ENCODE assay signal across 8 cellular contexts in the genomic region with DNA sequence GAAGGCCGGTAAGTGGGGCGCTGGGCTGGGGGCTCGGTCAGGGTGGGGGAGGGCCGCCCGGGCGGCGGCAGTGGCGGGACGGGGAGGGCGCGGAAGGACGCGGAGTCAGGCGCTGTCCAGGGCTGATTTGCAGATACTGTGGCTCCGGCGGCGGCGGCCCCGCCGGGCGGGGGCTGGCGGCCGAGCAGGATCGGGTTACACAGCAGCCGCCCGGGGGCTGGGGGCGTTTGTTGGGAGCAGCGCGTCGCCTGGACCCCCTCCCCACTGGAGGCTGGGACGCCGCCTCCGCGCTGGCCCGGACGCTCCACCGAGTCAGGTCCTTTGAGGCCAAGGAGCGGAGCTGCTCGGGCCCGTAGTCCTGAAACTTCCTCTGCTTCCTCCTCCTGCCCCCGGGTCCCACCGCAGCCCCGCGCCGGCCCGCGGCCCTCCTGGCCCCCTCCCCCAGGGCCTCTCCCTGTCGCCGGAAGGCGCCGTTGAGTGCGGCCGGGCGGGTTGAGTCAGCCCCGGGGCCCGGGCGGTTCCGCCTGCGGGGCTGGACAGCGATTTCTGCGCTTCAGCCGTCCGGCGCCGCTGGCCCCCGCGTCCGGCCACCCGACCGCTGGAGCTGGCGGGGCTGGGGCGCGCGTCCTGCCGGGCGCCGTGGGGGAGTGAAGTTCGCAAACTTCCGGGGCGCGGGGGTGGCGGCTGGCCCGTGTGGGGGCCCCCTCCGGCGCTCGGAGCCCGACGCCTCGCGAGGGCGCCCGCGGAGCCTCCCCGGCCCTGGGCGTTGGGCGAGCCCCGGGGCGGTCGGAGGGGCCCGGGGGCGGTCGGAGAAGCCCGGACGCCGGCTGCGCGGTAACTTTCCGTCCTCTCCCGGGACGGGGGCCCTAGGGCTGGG. TPM values are rescaled to one million over a fixed set of nuclear protein-coding genes. Genes with fewer than 3 reads are reported as not detected.
DNase-seq lines count a peak whose midpoint lies in the region; ATAC-seq, FAIRE-seq and TF ChIP-seq lines count a peak whose summit lies in the region.

No MANE protein-coding gene starts in this region.

- no peaks in the 10 kb centered on the region for H3K27me3 ChIP-seq in CD8-positive, alpha-beta memory T cell (ENCODE audit: insufficient read depth, low read length, poor library complexity, severe bottlenecking)
- peaks cover 2 to 11% of the 10 kb centered on the region in 2 experiments; a peak in 4 of 5 replicates for H3K27me3 ChIP-seq in K562 (ENCODE audit: control insufficient read depth in 2 of 2, insufficient read depth in 2 of 2, low read length in 2 of 2)
- no peaks in the 10 kb centered on the region for H3K27me3 ChIP-seq in iPS-15b (ENCODE audit: control insufficient read depth, insufficient read depth, low read length)

- peaks cover 51% of the 10 kb centered on the region for H3K79me2 ChIP-seq in K562 (ENCODE audit: control insufficient read depth, insufficient read depth, low read length)

- H3K4me3 Mint-ChIP-seq in CD8-positive, alpha-beta memory T cell = peak overlapping the region; percentile 91 to 99 (median 97)

- peak; percentile 59 for ATAC-seq in GM21381 (IDR thresholded peaks at IDR 0.05; ENCODE audit: unreplicated experiment)
- ATAC-seq in K562 = peak; percentile 86

- intact Hi-C loops in K562 (cut with micrococcal nuclease) = loop anchor here (5.0 kb wide), 1 partner anchor 69 kb away; a partner anchor contains a TSS

- CTCF ChIA-PET in CD8-positive, alpha-beta memory T cell (lab: Charles Lee) = interaction anchor here (0.7 to 3.9 kb wide), 6 partner anchors 12 to 472 kb away, joined by 3 to 51 read pairs (median 6); a partner anchor contains a TSS
- CTCF ChIA-PET in K562 (lab: Yijun Ruan, JAX; ENCODE audit: low intra/inter-chr PET ratio) = interaction anchor here (0.6 to 0.7 kb wide), 2 partner anchors 51 to 475 kb away, joined by 4 to 6 read pairs; no protein-coding TSS in a partner anchor

- in situ Hi-C loops in K562 (cut with MboI) = no loop called here

- H3K4me2 ChIP-seq in K562 (ENCODE audit: insufficient read depth, low read length) = peak overlapping the region; percentile 90

- peaks cover 8% of the 10 kb centered on the region; the same call in 1 of the 2 replicates for H4K20me1 ChIP-seq in K562 (replicated peaks; ENCODE audit: control insufficient read depth, insufficient read depth, low read length)

- peaks cover 0 to 5% of the 10 kb centered on the region in 2 donors for H3K27me3 Mint-ChIP-seq in CD8-positive, alpha-beta memory T cell

- H3K9ac ChIP-seq in K562 (ENCODE audit: insufficient read depth in 1 of 2, low read depth in 2 of 2, low read length in 2 of 2) (peak overlapping the region; percentile 95 to 98), iPS-15b (ENCODE audit: low read depth, low read length) (peak overlapping the region; percentile 85)

- no TSS peak for BruUV-seq in K562 (replicated peaks; lab: Mats Ljungman, UMichigan)

- H3K9me3 ChIP-seq in CD8-positive, alpha-beta memory T cell (ENCODE audit: low read length) = no peaks in the 10 kb centered on the region
- H3K9me3 ChIP-seq in K562 (replicated peaks; ENCODE audit: control insufficient read depth, insufficient read depth, low read depth, low read length) = no peaks in the 10 kb centered on the region
- no peaks in the 10 kb centered on the region for H3K9me3 ChIP-seq in iPS-15b (ENCODE audit: control insufficient read depth, insufficient read depth, low read length)

- no peak for FAIRE-seq in K562 (lab: Jason Lieb, UNC)

- H3K36me3 ChIP-seq in CD8-positive, alpha-beta memory T cell (ENCODE audit: insufficient read depth, low read length) = no peaks in the 10 kb centered on the region
- H3K36me3 ChIP-seq in K562 (ENCODE audit: control insufficient read depth, insufficient read depth, low read length) = peaks cover 19% of the 10 kb centered on the region
- H3K36me3 ChIP-seq in iPS-15b (ENCODE audit: control insufficient read depth, insufficient read depth, low read length) = no peaks in the 10 kb centered on the region

- H3K4me3 ChIP-seq in CD8-positive, alpha-beta memory T cell (ENCODE audit: low read length) = peak overlapping the region; percentile 71
- H3K4me3 ChIP-seq in K562 = peak overlapping the region; percentile 99
- H3K4me3 ChIP-seq in iPS-15b (ENCODE audit: low read depth, low read length) = peak overlapping the region; percentile 74
- peak overlapping the region; percentile 96 to 99 (median 99) for H3K4me3 ChIP-seq in skin epidermis

- H3K27ac Mint-ChIP-seq in CD8-positive, alpha-beta memory T cell = peak overlapping the region; percentile 34 to 99 (median 96)

- TF ChIP-seq POLR2A in K562 (conservative IDR thresholded peaks at IDR 0.05) = 0 out of 2 replicates have a peak, but pooled peaks have one; percentile 44

- H3K27ac ChIP-seq in CD8-positive, alpha-beta memory T cell (ENCODE audit: low read depth, low read length) = peak overlapping the region; percentile 81
- H3K27ac ChIP-seq in K562 (ENCODE audit: extremely low read depth, low read depth, low read length) (peak overlapping the region; percentile 97), skin epidermis (peak overlapping the region; percentile 73 to 98 (median 91))

- peaks cover 46 to 55% (median 50%) of the 10 kb centered on the region in 3 donors for H3K4me1 Mint-ChIP-seq in CD8-positive, alpha-beta memory T cell

- TF ChIP-seq CTCF in K562 (IDR thresholded peaks at IDR 0.05 in 2 of 3, conservative IDR thresholded peaks at IDR 0.05 in 1 of 3; ENCODE audit: insufficient read depth in 2 of 3, low read depth in 1 of 3, low read length in 3 of 3) = peak in 2 of 3 experiments; percentile 13 to 26; a peak in 1 of 6 replicates

- peaks cover 0 to 26% (median 3%) of the 10 kb centered on the region in 3 donors for H3K36me3 Mint-ChIP-seq in CD8-positive, alpha-beta memory T cell

- POLR2A ChIA-PET in CD8-positive, alpha-beta memory T cell (lab: Charles Lee) = interaction anchor here (0.6 to 4.3 kb wide), 6 partner anchors 10 to 1363 kb away, joined by 3 to 107 read pairs (median 8); a partner anchor contains a TSS
- POLR2A ChIA-PET in K562 (lab: Yijun Ruan, JAX) = interaction anchor here (0.9 to 2.0 kb wide), 7 partner anchors 10 to 70 kb away, joined by 3 to 18 read pairs (median 5); a partner anchor contains a TSS

- H3K4me1 ChIP-seq in CD8-positive, alpha-beta memory T cell (ENCODE audit: insufficient read depth, low read length) = peaks cover 48% of the 10 kb centered on the region
- H3K4me1 ChIP-seq in K562 (replicated peaks in 1 of 2; ENCODE audit: control insufficient read depth in 2 of 2, insufficient read depth in 2 of 2, low read length in 2 of 2) (peaks cover 16 to 18% of the 10 kb centered on the region in 2 experiments; a peak in 4 of 5 replicates), iPS-15b (ENCODE audit: control insufficient read depth, insufficient read depth, low read length) (peaks cover 23% of the 10 kb centered on the region)

- H3K9me1 ChIP-seq in K562 (ENCODE audit: control insufficient read depth, insufficient read depth, low read length) = no peaks in the 10 kb centered on the region

- TF ChIP-seq EP300 in K562 (IDR thresholded peaks at IDR 0.05; ENCODE audit: low read length) = no peak

- DNase-seq in CD8-positive, alpha-beta memory T cell = peak; percentile 59 to 80 (median 73)
- DNase-seq in HT-29 (ENCODE audit: low spot score) (peak; percentile 53), T1000 (lab: John Stamatoyannopoulos, UW) (peak; percentile 42), K562 (ENCODE audit: extremely low read depth in 1 of 4, low spot score in 3 of 4) (peak; percentile 82 to 89 (median 87)), SW 1271 (lab: John Stamatoyannopoulos, UW) (no peak)

- 0% methylated on average over 29 of the region's 110 CpGs for WGBS in K562 (ENCODE audit: insufficient coverage, low coverage, missing lambda C conversion rate)

- peak overlapping the region; percentile 83 for H2AFZ ChIP-seq in K562 (ENCODE audit: low read depth, low read length)

- no peak for TF ChIP-seq RAD21 in K562 (CRISPR knock-in tag; conservative IDR thresholded peaks at IDR 0.05 in 1 of 2, IDR thresholded peaks at IDR 0.05 in 1 of 2)

- H3K9me3 Mint-ChIP-seq in CD8-positive, alpha-beta memory T cell = no peaks in the 10 kb centered on the region

TF ChIP-seq in K562, 482 proteins besides CTCF, POLR2A, EP300 and RAD21 (continues in another document):
- TF ChIP-seq HSF4 (CRISPR knock-in tag; IDR thresholded peaks at IDR 0.05; ENCODE audit: borderline replicate concordance) (no peak), RBM15 (IDR thresholded peaks at IDR 0.05; ENCODE audit: insufficient read depth, low read length) (no peak), ZNF668 (CRISPR knock-in tag; IDR thresholded peaks at IDR 0.05) (no peak), EGR1 (conservative IDR thresholded peaks at IDR 0.05) (peak; percentile 79), ZC3H11A (IDR thresholded peaks at IDR 0.05; ENCODE audit: low read depth, low read length) (no peak)
- TF ChIP-seq, protein P1, sequence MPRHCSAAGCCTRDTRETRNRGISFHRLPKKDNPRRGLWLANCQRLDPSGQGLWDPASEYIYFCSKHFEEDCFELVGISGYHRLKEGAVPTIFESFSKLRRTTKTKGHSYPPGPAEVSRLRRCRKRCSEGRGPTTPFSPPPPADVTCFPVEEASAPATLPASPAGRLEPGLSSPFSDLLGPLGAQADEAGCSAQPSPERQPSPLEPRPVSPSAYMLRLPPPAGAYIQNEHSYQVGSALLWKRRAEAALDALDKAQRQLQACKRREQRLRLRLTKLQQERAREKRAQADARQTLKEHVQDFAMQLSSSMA (CRISPR knock-in tag; IDR thresholded peaks at IDR 0.05) = no peak

RNA-seq across cellular contexts. Expression of a gene that starts 0.7 kb away (rescaled TPM):
- 10 to 100 TPM; 45.2 to 46.6 TPM for total RNA-seq in CD8-positive, alpha-beta memory T cell
- 177 TPM for polyA plus RNA-seq in CD8-positive, alpha-beta memory T cell
- total RNA-seq in HT-29 (2014; rRNA removed; shearing (Covaris generic)) = 22.0 and 22.4 TPM in 2 replicates
- total RNA-seq in K562 (2011; cell fraction: chromatin; rRNA removed; ENCODE audit: low replicate concordance) = 40.4 and 67.7 TPM in 2 replicates
- 18.8 and 21.2 TPM in 2 replicates for total RNA-seq in K562 (2011; cell fraction: nucleolus; rRNA removed)
- 27.1 and 31.8 TPM in 2 replicates for total RNA-seq in K562 (2011; cell fraction: nucleoplasm; rRNA removed)
- total RNA-seq in K562 (2014; rRNA removed) = 19.2 and 28.4 TPM in 2 replicates
- total RNA-seq in K562 (2014; rRNA removed; fragmentation: Illumina TruSeq; extraction: Trizol) = 20.1 and 23.6 TPM in 2 replicates
- total RNA-seq in K562 (2015; rRNA removed; fragmentation: Illumina TruSeq; extraction: Trizol) = 19.9 TPM in 2 replicates
- 23.2 and 24.0 TPM in 2 replicates for total RNA-seq in K562 (2021)
- 15.3 and 19.3 TPM in 2 replicates for polyA plus RNA-seq in K562 (2011; rRNA removed)
- polyA plus RNA-seq in K562 (2011; cell fraction: cytosol; rRNA removed) = 4.0 and 7.3 TPM in 2 replicates
- polyA plus RNA-seq in K562 (2011; cell fraction: nucleus; rRNA removed) = 11.4 and 12.6 TPM in 2 replicates
- 5.1 and 6.8 TPM in 2 replicates for polyA plus RNA-seq in K562 (2012)
- 8.9 and 9.7 TPM in 2 replicates for polyA plus RNA-seq in K562 (2014; fragmentation: Illumina TruSeq; extraction: Trizol)
- 1 to 10 TPM; 2.9 to 6.9 TPM for polyA plus RNA-seq in K562 (2014; fragmentation: Nextera tagmentation; extraction: Ambion mirVana)
- 10.1 and 10.8 TPM in 2 replicates for polyA plus RNA-seq in K562 (2014; rRNA removed)
- 60.5 and 72.5 TPM in 2 replicates for polyA minus RNA-seq in K562 (2011; rRNA and poly(A)+ RNA removed)
- 15.0 and 22.1 TPM in 2 replicates for polyA minus RNA-seq in K562 (2011; cell fraction: cytosol; rRNA and poly(A)+ RNA removed)
- 15.3 and 21.0 TPM in 2 replicates for polyA minus RNA-seq in K562 (2011; cell fraction: nucleus; rRNA and poly(A)+ RNA removed)

Comparison
In these comparisons a context has a peak if more than half of its experiments do, and no peak if none do; other contexts are left out.
1. DNase-seq: peak in CD8-positive, alpha-beta memory T cell (5 of 5), HT-29 (single experiment), T1000 (single experiment) and K562 (4 of 4); none in SW 1271 (0 of 2).
2. Peak in every context shown above with its lines, with median percentiles within 50 percentile points of each other: H3K27ac ChIP-seq and H3K4me3 ChIP-seq.